ENCODE assay signal across 22 cellular contexts in genomic region chr9:132683873-132684272, GRCh38.
"Had no signal": no experiment of that assay in that cellular context is flagged by ENCODE, and none has a peak within 500 bp of the region (broad histone marks: within the 10 kb centered on the region; RNA-seq: fewer than 3 reads in every experiment).

No MANE protein-coding gene starts in this region.

- H3K4me3 ChIP-seq: coronary artery, hepatocyte, left lung, lower lobe of right lung, pancreas, smooth muscle cell, testis, tibial artery had no signal

- DNase-seq: effector memory CD8-positive, alpha-beta T cell; kidney; left lung; lower lobe of right lung; naive thymus-derived CD8-positive, alpha-beta T cell; nephron progenitor cell; occipital lobe; pancreas; retina; stimulated activated CD4-positive, alpha-beta T cell treated with anti-CD3 and anti-CD28 coated beads, Interleukin-12 subunit alpha, Interleukin-12 subunit beta, amount 100 ng/mL, for 4 hours; stimulated activated CD4-positive, alpha-beta T cell treated with anti-CD3 and anti-CD28 coated beads, Interleukin-2, amount 100 ng/mL, for 24 hours; stimulated activated CD4-positive, alpha-beta T cell treated with anti-CD3 and anti-CD28 coated beads, Interleukin-4, amount 100 ng/mL, for 24 hours; stimulated activated naive CD8-positive, alpha-beta T cell treated with anti-CD3 and anti-CD28 coated beads, Interleukin-15, Interleukin-2, amounts not matched to agents 100 U/mL and 50 U/mL, for 24 hours; substantia nigra; testis; tibial artery had no signal

- H3K27me3 ChIP-seq: hepatocyte, left lung, pancreas, testis, tibial artery had no signal

- H3K27ac Mint-ChIP-seq: effector memory CD8-positive, alpha-beta T cell; naive thymus-derived CD8-positive, alpha-beta T cell; nephron progenitor cell; stimulated activated memory B cell treated with anti-CD40 and anti-IgM and Interleukin-4, amounts not matched to agents 10 μg/mL and 1 μg/mL and 100 μg/mL, for 72 hours; type B pancreatic cell had no signal

- H3K27me3 Mint-ChIP-seq: effector memory CD8-positive, alpha-beta T cell; naive thymus-derived CD8-positive, alpha-beta T cell; stimulated activated memory B cell treated with anti-CD40 and anti-IgM and Interleukin-4, amounts not matched to agents 10 μg/mL and 1 μg/mL and 100 μg/mL, for 72 hours; type B pancreatic cell had no signal

- H3K9me3 Mint-ChIP-seq: effector memory CD8-positive, alpha-beta T cell; naive thymus-derived CD8-positive, alpha-beta T cell; nephron progenitor cell; stimulated activated memory B cell treated with anti-CD40 and anti-IgM and Interleukin-4, amounts not matched to agents 10 μg/mL and 1 μg/mL and 100 μg/mL, for 72 hours; type B pancreatic cell had no signal

- H3K4me1 ChIP-seq: left lung, lower lobe of right lung, pancreas, testis, tibial artery had no signal

- H3K4me1 Mint-ChIP-seq: nephron progenitor cell had no signal

- ATAC-seq: effector memory CD8-positive, alpha-beta T cell; left lung; lower lobe of right lung; naive thymus-derived CD8-positive, alpha-beta T cell; pancreas; sciatic nerve; stimulated activated memory B cell treated with anti-CD40 and anti-IgM and Interleukin-4, amounts not matched to agents 10 μg/mL and 1 μg/mL and 100 μg/mL, for 72 hours; stimulated activated naive CD8-positive, alpha-beta T cell treated with anti-CD3 and anti-CD28 coated beads, Interleukin-15, Interleukin-2, amounts not matched to agents 100 U/mL and 50 U/mL, for 24 hours had no signal

- H3K4me3 Mint-ChIP-seq: effector memory CD8-positive, alpha-beta T cell; naive thymus-derived CD8-positive, alpha-beta T cell; nephron progenitor cell; stimulated activated memory B cell treated with anti-CD40 and anti-IgM and Interleukin-4, amounts not matched to agents 10 μg/mL and 1 μg/mL and 100 μg/mL, for 72 hours; type B pancreatic cell had no signal

- H3K27ac ChIP-seq: coronary artery, hepatocyte, left lung, lower lobe of right lung, pancreas, testis, tibial artery had no signal

- H3K9me3 ChIP-seq: left lung, lower lobe of right lung, pancreas, testis, tibial artery had no signal
